In the genomic region with DNA sequence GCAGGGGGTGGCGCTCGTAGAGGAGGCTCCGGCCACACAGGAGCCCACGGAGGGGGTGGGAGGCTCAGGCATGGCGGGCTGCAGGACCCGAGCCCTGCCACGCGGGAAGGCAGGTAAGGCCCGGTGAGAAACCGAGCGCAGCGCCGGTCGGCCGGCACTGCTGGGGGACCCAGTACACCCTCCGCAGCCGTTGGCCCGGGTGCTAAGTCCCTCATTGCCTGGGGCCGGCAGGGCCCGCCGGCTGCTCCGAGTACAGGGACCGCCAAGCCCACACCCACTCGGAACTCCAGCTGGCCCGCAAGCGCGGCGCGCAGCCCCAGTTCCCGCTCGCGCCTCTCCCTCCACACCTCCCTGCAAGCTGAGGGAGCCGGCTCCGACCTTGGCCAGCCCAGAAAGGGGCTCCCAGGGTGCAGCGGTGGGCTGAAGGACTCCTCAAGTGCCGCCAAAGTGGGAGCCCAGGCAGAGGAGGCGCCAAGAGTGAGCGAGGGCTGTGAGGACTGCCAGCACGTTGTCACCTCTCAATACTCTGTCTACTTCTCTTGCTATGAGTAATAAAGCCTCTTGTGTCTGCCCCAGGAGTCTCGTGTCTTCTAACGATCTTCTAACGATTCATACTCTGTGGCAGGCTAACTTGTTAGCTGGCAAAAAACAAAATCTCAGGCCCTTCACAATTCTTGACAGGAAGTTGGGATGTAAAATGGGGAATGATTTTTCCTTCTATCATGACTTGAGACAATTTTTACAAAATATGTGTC, we compare ENCODE assay signal across 6 cellular contexts. TPM values are rescaled to one million over a fixed set of nuclear protein-coding genes. Genes with fewer than 3 reads are reported as not detected.
DNase-seq lines count a peak whose midpoint lies in the region; ATAC-seq and TF ChIP-seq lines count a peak whose summit lies in the region.
"Not testable (repeated sequence)": the region's sequence is repeated elsewhere in the genome, so short reads cannot be mapped to it uniquely, and the experiment has no call there.

No MANE protein-coding gene starts in this region.

- H3K4me1 ChIP-seq in Loucy (ENCODE audit: insufficient read depth, low read length, poor library complexity, severe bottlenecking), result not testable (repeated sequence)

- H3F3A ChIP-seq in Loucy (ENCODE audit: low read depth), result not testable (repeated sequence)

- H3K4me3 ChIP-seq in Loucy (ENCODE audit: low read length, poor library complexity, severe bottlenecking), result peak overlapping the region; percentile 70

- not testable (repeated sequence) for H3K9ac ChIP-seq in Loucy (ENCODE audit: low read depth, low read length, poor library complexity, severe bottlenecking)

- peak; percentile 36 for DNase-seq in activated CD4-positive, alpha-beta T cell treated with anti-CD3 and anti-CD28 coated beads for 48 hours
- DNase-seq in activated T-cell treated with anti-CD3 and anti-CD28 coated beads for 48 hours (ENCODE audit: low read depth), result peak; percentile 9
- DNase-seq in stimulated activated CD4-positive, alpha-beta T cell treated with anti-CD3 and anti-CD28 coated beads, Interleukin-1b, Interleukin-23, amount 100 ng/mL, for 48 hours, result peak; percentile 29

- H2AFZ ChIP-seq in Loucy (ENCODE audit: low read length), result not testable (repeated sequence)

- not testable (repeated sequence) for H3K36me3 ChIP-seq in Loucy (ENCODE audit: insufficient read depth, low read length)

- H3K9me3 Mint-ChIP-seq in activated T-helper 17 cell treated with anti-CD3 and anti-CD28 coated beads, Interleukin-2, amount 50 U/mL, for 72 hours; activated naive CD8-positive, alpha-beta T cell (ENCODE audit: low read depth): not testable (repeated sequence)

- H3K36me3 Mint-ChIP-seq in activated T-helper 17 cell treated with anti-CD3 and anti-CD28 coated beads, Interleukin-2, amount 50 U/mL, for 72 hours (ENCODE audit: low read depth); activated naive CD8-positive, alpha-beta T cell: not testable (repeated sequence)

- not testable (repeated sequence) for H3K79me2 ChIP-seq in Loucy (ENCODE audit: insufficient read depth, low read length)

- not testable (repeated sequence) for TF ChIP-seq CTCF in Loucy (conservative IDR thresholded peaks at IDR 0.05; ENCODE audit: low read length)

- not testable (repeated sequence) for H3K4me2 ChIP-seq in Loucy (ENCODE audit: low read depth, low read length, poor library complexity, severe bottlenecking)

- peaks cover 21% of the 10 kb centered on the region for H3K4me1 Mint-ChIP-seq in activated T-helper 17 cell treated with anti-CD3 and anti-CD28 coated beads, Interleukin-2, amount 50 U/mL, for 72 hours
- H3K4me1 Mint-ChIP-seq in activated naive CD8-positive, alpha-beta T cell (ENCODE audit: low read depth), result peaks cover 15% of the 10 kb centered on the region

- peak overlapping the region; percentile 9 for H3K27ac Mint-ChIP-seq in activated T-helper 17 cell treated with anti-CD3 and anti-CD28 coated beads, Interleukin-2, amount 50 U/mL, for 72 hours
- not testable (repeated sequence) for H3K27ac Mint-ChIP-seq in activated naive CD8-positive, alpha-beta T cell

- peak overlapping the region; percentile 38 for H3K4me3 Mint-ChIP-seq in activated T-helper 17 cell treated with anti-CD3 and anti-CD28 coated beads, Interleukin-2, amount 50 U/mL, for 72 hours
- H3K4me3 Mint-ChIP-seq in activated naive CD8-positive, alpha-beta T cell, result peak overlapping the region; percentile 17

- H3K27me3 ChIP-seq in Loucy (ENCODE audit: insufficient read depth, low read length, poor library complexity, severe bottlenecking), result not testable (repeated sequence)

- peak; percentile 90 for ATAC-seq in activated T-helper 17 cell treated with anti-CD3 and anti-CD28 coated beads, Interleukin-2, amount 50 U/mL, for 72 hours (replicated peaks)

- H3K9me2 ChIP-seq in Loucy (replicated peaks; ENCODE audit: low read depth, low read length), result not testable (repeated sequence)

- H3K27me3 Mint-ChIP-seq in activated T-helper 17 cell treated with anti-CD3 and anti-CD28 coated beads, Interleukin-2, amount 50 U/mL, for 72 hours, result peaks cover 25% of the 10 kb centered on the region
- not testable (repeated sequence) for H3K27me3 Mint-ChIP-seq in activated naive CD8-positive, alpha-beta T cell

- not testable (repeated sequence) for H3K9me3 ChIP-seq in Loucy (ENCODE audit: insufficient read depth, low read depth, low read length)

- H4K20me1 ChIP-seq in Loucy (ENCODE audit: insufficient read depth, low read length, poor library complexity, severe bottlenecking), result not testable (repeated sequence)

RNA-seq across cellular contexts. Expression of a gene that starts 18.8 kb away (rescaled TPM):
- total RNA-seq in activated T-helper 17 cell treated with anti-CD3 and anti-CD28 coated beads, Interleukin-2, amount 50 U/mL, for 72 hours, result 100 to 1,000 TPM in 1 of 2 donors, 10 to 100 TPM in 1; 96.1 to 128 TPM

Comparison
In these comparisons a context has a peak if more than half of its experiments do, and no peak if none do; other contexts are left out.
1. Peak in every context shown above with its lines: DNase-seq, ATAC-seq and H3K4me3 ChIP-seq.